Comparison of ENCODE assay signal across 21 cellular contexts in genomic region chr11:109150603-109151002, GRCh38.
DNase-seq lines count a peak whose midpoint lies in the region; ATAC-seq and TF ChIP-seq lines count a peak whose summit lies in the region.
"Had no signal": no experiment of that assay in that cellular context is flagged by ENCODE, and none has a peak within 500 bp of the region (broad histone marks: within the 10 kb centered on the region; RNA-seq: fewer than 3 reads in every experiment).

No MANE protein-coding gene starts in this region.

- H4K8ac ChIP-seq in mesendoderm (ENCODE audit: low read depth, low read length), result no peak overlapping the region

- H3K56ac ChIP-seq in mesendoderm (ENCODE audit: low read length), result no peak overlapping the region

- ATAC-seq in GM23338, result no peak
- ATAC-seq in WTC11, result peak; percentile 18; the same call in 1 of the 2 replicates
- ATAC-seq: PC-3, T-cell had no signal

- no peaks in the 10 kb centered on the region for H3K79me1 ChIP-seq in mesendoderm (ENCODE audit: low read length)

- H3K27me3 ChIP-seq in GM23338 (ENCODE audit: insufficient read depth), result no peaks in the 10 kb centered on the region
- no peaks in the 10 kb centered on the region for H3K27me3 ChIP-seq in mesendoderm (ENCODE audit: insufficient read depth, low read length, poor library complexity)
- H3K27me3 ChIP-seq: BLaER1, MG63, SJCRH30 had no signal

- no peaks in the 10 kb centered on the region for H3K79me2 ChIP-seq in GM23338 (replicated peaks; ENCODE audit: insufficient read depth)
- no peaks in the 10 kb centered on the region for H3K79me2 ChIP-seq in mesendoderm (ENCODE audit: control insufficient read depth, insufficient read depth, low read length)

- peak; percentile 9 for DNase-seq in GM23338 (ENCODE audit: low spot score)
- DNase-seq in NCI-H510A (lab: John Stamatoyannopoulos, UW), result peak; percentile 16
- no peak for DNase-seq in WTC11 (ENCODE audit: low spot score)
- peak; percentile 20 for DNase-seq in mesendoderm
- no peak for DNase-seq in epidermal melanocyte (ENCODE audit: insufficient read length, low spot score)
- DNase-seq in NCI-H2081 treated with DMSO at 0.1 percent for 48 hours (lab: John Stamatoyannopoulos, UW), result no peak
- no peak for DNase-seq in NCI-H2029 (lab: John Stamatoyannopoulos, UW)
- DNase-seq in HuH-7.5 (ENCODE audit: low spot score), result no peak
- DNase-seq: CD4-positive, CD25-positive, alpha-beta regulatory T cell; HCEC 1CT; IMR-90; KG1; MG63; NCI-H1105 treated with DMSO at 0.1 percent for 48 hours; NCI-H1694; NCI-H446; NCI-H526 treated with DMSO at 0.1 percent for 48 hours; PC-3; SJCRH30; T-cell had no signal

- TF ChIP-seq CTCF in GM23338 (conservative IDR thresholded peaks at IDR 0.05; ENCODE audit: low read depth in 2 of 2) (no peak), WTC11 (IDR thresholded peaks at IDR 0.05) (no peak)

- no peak overlapping the region for H4K5ac ChIP-seq in mesendoderm (ENCODE audit: low read length)

- H3K36me3 ChIP-seq in GM23338 (ENCODE audit: insufficient read depth) (no peaks in the 10 kb centered on the region), mesendoderm (ENCODE audit: control insufficient read depth, insufficient read depth, low read length) (no peaks in the 10 kb centered on the region)
- H3K36me3 ChIP-seq: BLaER1, MG63, SJCRH30 had no signal

- no peak overlapping the region for H2BK15ac ChIP-seq in mesendoderm (replicated peaks; ENCODE audit: low read depth)

- no peak overlapping the region for H3K23ac ChIP-seq in mesendoderm (ENCODE audit: low read length)

- H3K27ac ChIP-seq in GM23338 (ENCODE audit: low read depth) (no peak overlapping the region), mesendoderm (ENCODE audit: low read depth, low read length) (no peak overlapping the region)
- H3K27ac ChIP-seq: BLaER1, SJCRH30 had no signal

- H3K4me1 ChIP-seq in GM23338 (ENCODE audit: insufficient read depth), result peaks cover 6% of the 10 kb centered on the region; the same call in 1 of the 2 replicates
- no peaks in the 10 kb centered on the region for H3K4me1 ChIP-seq in mesendoderm (ENCODE audit: control insufficient read depth, low read depth, low read length)
- H3K4me1 ChIP-seq: BLaER1, SJCRH30 had no signal

- H3K27ac Mint-ChIP-seq in GM23338, result no peak overlapping the region
- H3K27ac Mint-ChIP-seq in WTC11, result 0 out of 2 replicates have a peak overlapping the region, but pooled peaks have one; percentile 18
- H3K27ac Mint-ChIP-seq: CD4-positive, CD25-positive, alpha-beta regulatory T cell; T-cell had no signal

- H3F3A ChIP-seq in GM23338 (replicated peaks; ENCODE audit: low read depth), result no peaks in the 10 kb centered on the region

- no peaks in the 10 kb centered on the region for H3K36me3 Mint-ChIP-seq in GM23338 (ENCODE audit: low read depth)
- H3K36me3 Mint-ChIP-seq in WTC11, result no peaks in the 10 kb centered on the region
- H3K36me3 Mint-ChIP-seq: CD4-positive, CD25-positive, alpha-beta regulatory T cell; T-cell had no signal

- H3K9ac ChIP-seq in mesendoderm (ENCODE audit: low read length), result no peak overlapping the region
- H3K9ac ChIP-seq: BLaER1 had no signal

- H3K4me2 ChIP-seq in GM23338, result no peak overlapping the region
- no peak overlapping the region for H3K4me2 ChIP-seq in mesendoderm (ENCODE audit: low read length)
- H3K4me2 ChIP-seq: BLaER1 had no signal

- no peak overlapping the region for H3K4ac ChIP-seq in mesendoderm (ENCODE audit: low read depth, low read length)

- H4K20me1 ChIP-seq in GM23338 (replicated peaks; ENCODE audit: insufficient read depth), result no peaks in the 10 kb centered on the region
- H4K20me1 ChIP-seq: BLaER1 had no signal

- H3K18ac ChIP-seq in mesendoderm (ENCODE audit: low read length), result no peak overlapping the region

- no peak overlapping the region for H2BK5ac ChIP-seq in mesendoderm (ENCODE audit: low read length)

- POLR2A ChIA-PET in WTC11 (lab: Charles Lee), result no interaction called here

- H3K4me1 Mint-ChIP-seq in GM23338 (peaks cover 13% of the 10 kb centered on the region; the same call in 2 of the 3 replicates), WTC11 (peaks cover 15% of the 10 kb centered on the region)
- H3K4me1 Mint-ChIP-seq: CD4-positive, CD25-positive, alpha-beta regulatory T cell; T-cell had no signal

- H3K27me3 Mint-ChIP-seq in GM23338 (ENCODE audit: insufficient read depth, low read depth, poor library complexity) (no peaks in the 10 kb centered on the region), WTC11 (ENCODE audit: low read depth) (no peaks in the 10 kb centered on the region)
- H3K27me3 Mint-ChIP-seq: CD4-positive, CD25-positive, alpha-beta regulatory T cell had no signal

- H3K4me3 ChIP-seq in GM23338 (no peak overlapping the region), mesendoderm (ENCODE audit: low read length) (no peak overlapping the region)
- H3K4me3 ChIP-seq: BLaER1, MG63, SJCRH30 had no signal

- H2AFZ ChIP-seq in GM23338, result peak overlapping the region; percentile 87; the same call in 1 of the 2 replicates

- H2AK5ac ChIP-seq in mesendoderm (ENCODE audit: low read length), result no peak overlapping the region

- no peak overlapping the region for H2BK120ac ChIP-seq in mesendoderm (ENCODE audit: low read depth, low read length)

- CTCF ChIA-PET in WTC11 (lab: Charles Lee), result interaction anchor here (0.9 kb wide), 1 partner anchor 44 kb away, joined by 3 read pairs; no protein-coding TSS in a partner anchor

- no CpG with 5 or more reads among the region's 2 CpGs for WGBS in mesendoderm (ENCODE audit: extremely low coverage, insufficient coverage, low lambda C conversion rate)

- H3K4me3 Mint-ChIP-seq in GM23338 (no peak overlapping the region), WTC11 (no peak overlapping the region)
- H3K4me3 Mint-ChIP-seq: CD4-positive, CD25-positive, alpha-beta regulatory T cell; T-cell had no signal

- H3K9me2 ChIP-seq in GM23338 (ENCODE audit: insufficient read depth), result 0 out of 2 replicates have a peak, but pooled peaks cover 6% of the 10 kb centered on the region

- no peaks in the 10 kb centered on the region for H3K9me3 Mint-ChIP-seq in GM23338
- H3K9me3 Mint-ChIP-seq in WTC11, result peaks cover 5% of the 10 kb centered on the region

TF ChIP-seq in WTC11, 78 proteins besides CTCF, POLR2A, EP300 and RAD21 (continues in another document):
- no peak for TF ChIP-seq AR (CRISPR knock-in tag; IDR thresholded peaks at IDR 0.05)
- TF ChIP-seq ZNF121 (CRISPR knock-in tag; IDR thresholded peaks at IDR 0.05), result no peak
- no peak for TF ChIP-seq ELF4 (CRISPR knock-in tag; IDR thresholded peaks at IDR 0.05; ENCODE audit: low read depth)
- TF ChIP-seq FOXP4 (CRISPR knock-in tag; IDR thresholded peaks at IDR 0.05), result no peak
- TF ChIP-seq EMX1 (CRISPR knock-in tag; IDR thresholded peaks at IDR 0.05), result no peak
- TF ChIP-seq PREB (CRISPR knock-in tag; IDR thresholded peaks at IDR 0.05; ENCODE audit: borderline replicate concordance), result no peak
- TF ChIP-seq GABPB1 (CRISPR knock-in tag; IDR thresholded peaks at IDR 0.05), result no peak
- TF ChIP-seq TCF7 (CRISPR knock-in tag; IDR thresholded peaks at IDR 0.05; ENCODE audit: low read depth), result no peak

Comparison
In these comparisons a context has a peak if more than half of its experiments do, and no peak if none do; other contexts are left out.
1. DNase-seq: peak in GM23338 (single experiment), NCI-H510A (single experiment) and mesendoderm (single experiment); none in WTC11 (single experiment), epidermal melanocyte (single experiment), NCI-H2081 treated with DMSO at 0.1 percent for 48 hours (single experiment), NCI-H2029 (single experiment) and HuH-7.5 (single experiment).